ENCODE assay signal across 24 cellular contexts in the genomic region with DNA sequence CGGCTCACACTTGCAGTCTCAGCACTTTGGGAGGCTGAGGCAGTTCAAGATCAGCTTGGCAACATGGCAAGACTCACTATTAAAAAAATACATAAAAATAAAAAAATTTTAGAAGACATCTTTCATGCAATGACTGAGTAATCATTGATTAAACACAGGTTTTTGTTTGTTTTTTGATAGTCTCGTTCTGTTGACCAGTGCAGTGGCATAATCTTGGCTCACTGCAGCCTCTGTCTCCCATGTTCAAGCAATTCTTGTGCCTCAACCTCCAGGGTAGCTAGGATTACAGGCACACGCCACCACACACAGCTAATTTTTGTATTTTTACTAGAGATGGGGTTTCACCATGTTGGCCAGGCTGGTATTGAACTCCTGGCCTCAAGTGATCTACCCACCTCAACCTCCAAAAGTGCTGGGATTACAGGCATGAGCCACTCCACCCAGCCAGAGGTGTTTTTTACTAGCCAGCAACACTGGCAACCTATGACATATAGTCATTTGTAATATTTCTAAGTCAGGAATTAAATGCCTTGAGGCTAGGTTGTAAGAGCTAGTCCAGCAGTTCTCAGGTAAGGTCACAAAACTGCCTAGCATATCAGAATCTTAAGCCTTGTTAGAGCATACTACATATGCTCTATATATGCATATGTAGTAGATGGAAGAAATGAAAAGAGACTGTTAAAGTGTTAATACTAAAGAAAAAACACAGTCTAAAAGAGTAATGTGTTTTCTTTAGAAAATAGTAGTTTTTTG.
"Had no signal": no experiment of that assay in that cellular context is flagged by ENCODE, and none has a peak within 500 bp of the region (broad histone marks: within the 10 kb centered on the region; RNA-seq: fewer than 3 reads in every experiment).

No MANE protein-coding gene starts in this region.

- H3K9me3 ChIP-seq: psoas muscle, tibial artery had no signal

- H3K4me1 ChIP-seq: psoas muscle had no signal

- H3K4me2 ChIP-seq: hepatocyte, smooth muscle cell had no signal

- H3K27me3 ChIP-seq: dorsolateral prefrontal cortex, hepatocyte, tibial artery had no signal

- H3K27ac ChIP-seq: epithelial cell of prostate, hepatocyte, psoas muscle, tibial artery had no signal

- H3K4me3 Mint-ChIP-seq: activated T-cell treated with anti-CD3 and anti-CD28 coated beads, Interleukin-2, amount 50 U/mL, for 72 hours; endodermal cell had no signal

- H3K27ac Mint-ChIP-seq: activated naive CD4-positive, alpha-beta T cell treated with anti-CD3 and anti-CD28 coated beads, Interleukin-2, amount 50 U/mL, for 72 hours; activated T-cell treated with anti-CD3 and anti-CD28 coated beads, Interleukin-2, amount 50 U/mL, for 72 hours; endodermal cell had no signal

- H3K4me3 ChIP-seq: dorsolateral prefrontal cortex, hepatocyte, lung, psoas muscle, smooth muscle cell, tibial artery had no signal

- H3K9me3 Mint-ChIP-seq: activated naive CD4-positive, alpha-beta T cell treated with anti-CD3 and anti-CD28 coated beads, Interleukin-2, amount 50 U/mL, for 72 hours; activated T-cell treated with anti-CD3 and anti-CD28 coated beads, Interleukin-2, amount 50 U/mL, for 72 hours; endodermal cell had no signal

- FAIRE-seq: colon had no signal

- H3K4me1 Mint-ChIP-seq: endodermal cell had no signal

- ATAC-seq: activated naive CD4-positive, alpha-beta T cell treated with anti-CD3 and anti-CD28 coated beads, Interleukin-2, amount 50 U/mL, for 72 hours; activated T-cell treated with anti-CD3 and anti-CD28 coated beads, Interleukin-2, amount 50 U/mL, for 72 hours; sciatic nerve; SK-N-SH treated with all-trans-retinoic acid at 6 μM for 48 hours had no signal

- DNase-seq: activated CD4-positive, alpha-beta T cell treated with anti-CD3 and anti-CD28 coated beads, Interleukin-2, amount 50 U/mL, for 1 hour; activated CD4-positive, CD25-positive, alpha-beta regulatory T cell treated with anti-CD3 and anti-CD28 coated beads, Interleukin-2, amount 50 U/mL, for 72 hours; activated effector memory CD4-positive, alpha-beta T cell treated with anti-CD3 and anti-CD28 coated beads, Interleukin-2, amount 50 U/mL, for 16 hours; activated T-cell treated with anti-CD3 and anti-CD28 coated beads, Interleukin-2, amount 50 U/mL, for 72 hours; amniotic stem cell; central memory CD4-positive, alpha-beta T cell; dorsolateral prefrontal cortex; endodermal cell; foreskin fibroblast; midbrain; psoas muscle; stimulated activated CD4-positive, alpha-beta T cell treated with anti-CD3 and anti-CD28 coated beads, Interleukin-4, amount 100 ng/mL, for 24 hours; stimulated activated naive CD4-positive, alpha-beta T cell; T-helper 1 cell; T-helper 9 cell; tibial artery had no signal

- H2AFZ ChIP-seq: hepatocyte had no signal
